ENCODE assay signal across 1 cellular context in genomic region chr10:113680172-113681111, GRCh38.
TF ChIP-seq lines count a peak whose summit lies in the region.

No MANE protein-coding gene starts in this region.

TF ChIP-seq in GM12878, 131 proteins besides CTCF, POLR2A, EP300 and RAD21 (continued from another document and continues in another):
- peak; percentile 32; the same call in 1 of the 2 replicates for TF ChIP-seq IRF4 (IDR thresholded peaks at IDR 0.05; ENCODE audit: low read depth, low read length)
- no peak for TF ChIP-seq SKIL (IDR thresholded peaks at IDR 0.05; ENCODE audit: low read depth, poor library complexity, severe bottlenecking)
- TF ChIP-seq POLR2AphosphoS5 (IDR thresholded peaks at IDR 0.05; ENCODE audit: low read length), result peak; percentile 1; the same call in 1 of the 2 replicates
- TF ChIP-seq ZNF687 (IDR thresholded peaks at IDR 0.05), result no peak
- peak in 1 of 2 experiments; percentile 32; a peak in 1 of 4 replicates for TF ChIP-seq IKZF2 (IDR thresholded peaks at IDR 0.05)
- no peak for TF ChIP-seq YBX1 (IDR thresholded peaks at IDR 0.05)
- TF ChIP-seq MEF2B (IDR thresholded peaks at IDR 0.05; ENCODE audit: partially characterized antibody, poor library complexity, severe bottlenecking), result no peak
- TF ChIP-seq ZBTB4 (CRISPR knock-in tag; IDR thresholded peaks at IDR 0.05), result no peak
- TF ChIP-seq REST (IDR thresholded peaks at IDR 0.05; ENCODE audit: low read depth, low read length), result 0 out of 2 replicates have a peak, but pooled peaks have one; percentile 4
- TF ChIP-seq HSF1 (IDR thresholded peaks at IDR 0.05; ENCODE audit: low read depth, low read length), result no peak
- TF ChIP-seq ASH2L (IDR thresholded peaks at IDR 0.05; ENCODE audit: borderline replicate concordance, low read depth), result no peak
- no peak for TF ChIP-seq STAT3 (IDR thresholded peaks at IDR 0.05; ENCODE audit: low read depth, low read length)
- no peak for TF ChIP-seq CBX5 (IDR thresholded peaks at IDR 0.05; ENCODE audit: low read depth)
- TF ChIP-seq MYC (IDR thresholded peaks at IDR 0.05; ENCODE audit: insufficient read depth, insufficient read length, insufficient replicate concordance, low read length, severe bottlenecking), result no peak
- no peak for TF ChIP-seq SMAD5 (IDR thresholded peaks at IDR 0.05; ENCODE audit: low read depth)
- TF ChIP-seq TBL1XR1 (IDR thresholded peaks at IDR 0.05; ENCODE audit: low read depth, low read length), result no peak
- TF ChIP-seq CBFB (IDR thresholded peaks at IDR 0.05; ENCODE audit: low read depth), result no peak; the same call in 1 of the 2 replicates
- peak; percentile 79 for TF ChIP-seq TCF12 (IDR thresholded peaks at IDR 0.05; ENCODE audit: low read depth, low read length)
- no peak for TF ChIP-seq WRNIP1 (IDR thresholded peaks at IDR 0.05; ENCODE audit: borderline replicate concordance, low read depth, low read length)
- no peak for TF ChIP-seq PBX3 (IDR thresholded peaks at IDR 0.05; ENCODE audit: insufficient replicate concordance, low read depth, low read length)
- TF ChIP-seq EGR1 (IDR thresholded peaks at IDR 0.05; ENCODE audit: borderline replicate concordance in 1 of 2, low read depth in 2 of 2, low read length in 2 of 2), result 0 out of 3 replicates have a peak, but pooled peaks of 1 of the 2 experiments have one; percentile 12
- TF ChIP-seq IKZF1 (conservative IDR thresholded peaks at IDR 0.05), result peak; percentile 41; the same call in 1 of the 2 replicates
- no peak for TF ChIP-seq MLLT1 (IDR thresholded peaks at IDR 0.05)
- no peak for TF ChIP-seq MYB (IDR thresholded peaks at IDR 0.05; ENCODE audit: borderline replicate concordance, low read depth, low read length)
- no peak for TF ChIP-seq ZNF24 (IDR thresholded peaks at IDR 0.05)
- no peak for TF ChIP-seq CEBPB (IDR thresholded peaks at IDR 0.05; ENCODE audit: borderline replicate concordance in 1 of 2, low read depth in 2 of 2, low read length in 2 of 2)
- peak; percentile 59; the same call in 1 of the 2 replicates for TF ChIP-seq CREB1 (IDR thresholded peaks at IDR 0.05; ENCODE audit: low read depth)
- peak; percentile 33; the same call in 1 of the 2 replicates for TF ChIP-seq PAX5 (IDR thresholded peaks at IDR 0.05; ENCODE audit: borderline replicate concordance, low read depth, low read length)
- TF ChIP-seq HDAC2 (IDR thresholded peaks at IDR 0.05), result no peak
- peak; percentile 59 for TF ChIP-seq NR2F1 (conservative IDR thresholded peaks at IDR 0.05)
- no peak for TF ChIP-seq ZNF384 (IDR thresholded peaks at IDR 0.05; ENCODE audit: borderline replicate concordance, low read depth, low read length)
- no peak for TF ChIP-seq PRDM15 (CRISPR knock-in tag; IDR thresholded peaks at IDR 0.05)
- TF ChIP-seq ZNF274 (IDR thresholded peaks at IDR 0.05; ENCODE audit: insufficient read depth, insufficient read length), result no peak
